8 cellular contexts compared by ENCODE assay signal in genomic region chr3:183825380-183826161, GRCh38. TPM values are rescaled to one million over a fixed set of nuclear protein-coding genes. Genes with fewer than 3 reads are reported as not detected.
A peak's percentile ranks its signal among the peaks of the same experiment; 100 is the strongest.
DNase-seq lines count a peak whose midpoint lies in the region; ATAC-seq, FAIRE-seq and TF ChIP-seq lines count a peak whose summit lies in the region.

Gene MAP6D1, minus strand, starts transcription at chr3:183825577. Its CDS starts 30 bp downstream, at chr3:183825547.

- no peaks in the 10 kb centered on the region for H3K79me2 ChIP-seq in keratinocyte (ENCODE audit: control insufficient read depth, insufficient read depth, low read length)

- FAIRE-seq in keratinocyte (lab: Jason Lieb, UNC) = no peak

- peak; percentile 46 for ATAC-seq in GM21447 (IDR thresholded peaks at IDR 0.05; ENCODE audit: unreplicated experiment)
- ATAC-seq in activated B cell treated with CpG ODN at 0.5 μM for 24 hours (ENCODE audit: low read depth) = peak; percentile 79

- H3K4me3 Mint-ChIP-seq in Calu3 (ENCODE audit: low read depth, unreplicated experiment) = peak within 1 kb of the TSS; percentile 86
- peak within 1 kb of the TSS; percentile 75 for H3K4me3 Mint-ChIP-seq in activated B cell treated with CpG ODN at 0.5 μM for 24 hours

- peak within 1 kb of the TSS; percentile 56 for H3K27ac Mint-ChIP-seq in Calu3 (ENCODE audit: unreplicated experiment)
- H3K27ac Mint-ChIP-seq in activated B cell treated with CpG ODN at 0.5 μM for 24 hours = no peak within 1 kb of the TSS

- no peak within 1 kb of the TSS for H3K27ac ChIP-seq in keratinocyte (ENCODE audit: control insufficient read depth, insufficient read depth, low read length)

- no peaks in the 10 kb centered on the region for H3K27me3 Mint-ChIP-seq in Calu3 (ENCODE audit: unreplicated experiment)
- H3K27me3 Mint-ChIP-seq in activated B cell treated with CpG ODN at 0.5 μM for 24 hours = no peaks in the 10 kb centered on the region

- H3K27me3 ChIP-seq in keratinocyte (ENCODE audit: control insufficient read depth, extremely low read depth, insufficient read depth, low read length) = no peaks in the 10 kb centered on the region

- POLR2A ChIA-PET in activated B cell treated with CpG ODN at 0.5 μM for 24 hours (lab: Charles Lee) = no interaction called here

- H3K9ac ChIP-seq in keratinocyte (ENCODE audit: control insufficient read depth, extremely low read depth, insufficient read depth, low read length) = peak within 1 kb of the TSS; percentile 44

- peak; percentile 44 for TF ChIP-seq CTCF in Calu3 (IDR thresholded peaks at IDR 0.05; ENCODE audit: unreplicated experiment)
- no peak for TF ChIP-seq CTCF in activated B cell treated with CpG ODN at 0.5 μM for 24 hours (IDR thresholded peaks at IDR 0.05)
- TF ChIP-seq CTCF in choroid plexus epithelial cell (conservative IDR thresholded peaks at IDR 0.05; ENCODE audit: low read depth, low read length) = peak; percentile 48
- TF ChIP-seq CTCF in keratinocyte (optimal IDR thresholded peaks at IDR 0.05 in 1 of 3, IDR thresholded peaks at IDR 0.05 in 1 of 3, conservative IDR thresholded peaks at IDR 0.05 in 1 of 3; ENCODE audit: extremely low read depth in 1 of 3, insufficient read depth in 2 of 3, low read length in 3 of 3) = peak in 2 of 3 experiments; percentile 13 to 49

- dilution Hi-C loops in keratinocyte (cut with MboI; ENCODE audit: extremely low pct_ligation_motif_present, low sequenced_read_pairs) = no loop called here

- intact Hi-C loops in Calu3 (cut with micrococcal nuclease; ENCODE audit: unreplicated experiment) = no loop called here
- intact Hi-C loops in activated B cell treated with CpG ODN at 0.5 μM for 24 hours (cut with micrococcal nuclease) = no loop called here

- peaks cover 2 to 12% of the 10 kb centered on the region in 2 experiments for H3K36me3 ChIP-seq in keratinocyte (ENCODE audit: control insufficient read depth in 2 of 2, extremely low read depth in 1 of 2, insufficient read depth in 2 of 2, low read length in 2 of 2)

- peak; percentile 86 for DNase-seq in Calu3
- peak; percentile 80 for DNase-seq in NCI-H146 treated with DMSO at 0.1 percent for 48 hours (lab: John Stamatoyannopoulos, UW; ENCODE audit: unreplicated experiment)
- peak; percentile 57 for DNase-seq in activated B cell treated with CpG ODN at 0.5 μM for 24 hours
- peak; percentile 48 for DNase-seq in choroid plexus epithelial cell (ENCODE audit: low read depth)
- no peak for DNase-seq in keratinocyte (ENCODE audit: low read depth, low spot score)
- peak; percentile 40 for DNase-seq in stimulated activated CD4-positive, alpha-beta T cell treated with anti-CD3 and anti-CD28 coated beads, Interleukin-12 subunit alpha, Interleukin-12 subunit beta, amount 100 ng/mL, for 4 hours
- DNase-seq in NCI-H446 treated with DMSO at 0.1 percent for 48 hours (lab: John Stamatoyannopoulos, UW) = no peak

- CTCF ChIA-PET in Calu3 (lab: Charles Lee) (interaction anchor here (1.0 to 2.1 kb wide), 2 partner anchors 59 to 192 kb away, joined by 3 to 11 read pairs; partner anchors contain the start of genes ABCC5 and PARL), activated B cell treated with CpG ODN at 0.5 μM for 24 hours (lab: Charles Lee) (no interaction called here)

- peak within 1 kb of the TSS; percentile 71 for H2AFZ ChIP-seq in keratinocyte (ENCODE audit: control insufficient read depth, low read length)

- BruUV-seq in Calu3 (replicated peaks; lab: Mats Ljungman, UMichigan) = no TSS peak

- H3K4me1 ChIP-seq in keratinocyte (ENCODE audit: control insufficient read depth, extremely low read depth, insufficient read depth, low read length) = peaks cover 17% of the 10 kb centered on the region

- no peaks in the 10 kb centered on the region for H3K9me1 ChIP-seq in keratinocyte (ENCODE audit: control insufficient read depth, extremely low read depth, insufficient read depth, low read length)

- H4K20me1 ChIP-seq in keratinocyte (ENCODE audit: control insufficient read depth, extremely low read depth, insufficient read depth, low read length) = no peaks in the 10 kb centered on the region

- H3K9me3 Mint-ChIP-seq in Calu3 (ENCODE audit: low read depth, unreplicated experiment) (no peaks in the 10 kb centered on the region), activated B cell treated with CpG ODN at 0.5 μM for 24 hours (no peaks in the 10 kb centered on the region)

- H3K4me3 ChIP-seq in choroid plexus epithelial cell (ENCODE audit: low read depth, low read length) (peak within 1 kb of the TSS; percentile 67), keratinocyte (ENCODE audit: control insufficient read depth in 2 of 3, extremely low read depth in 1 of 3, insufficient read depth in 2 of 3, low read depth in 1 of 3, low read length in 3 of 3) (peak within 1 kb of the TSS; percentile 48 to 64 (median 57))

- H3K4me1 Mint-ChIP-seq in Calu3 (ENCODE audit: low read depth, unreplicated experiment) = peaks cover 11% of the 10 kb centered on the region
- H3K4me1 Mint-ChIP-seq in activated B cell treated with CpG ODN at 0.5 μM for 24 hours = peaks cover 15% of the 10 kb centered on the region

- peak within 1 kb of the TSS; percentile 81 for H3K4me2 ChIP-seq in keratinocyte (ENCODE audit: control insufficient read depth, extremely low read depth, insufficient read depth, low read depth, low read length)

- H3K36me3 Mint-ChIP-seq in Calu3 (ENCODE audit: insufficient read depth, unreplicated experiment) (peaks cover 31% of the 10 kb centered on the region), activated B cell treated with CpG ODN at 0.5 μM for 24 hours (ENCODE audit: low read depth) (peaks cover 24% of the 10 kb centered on the region)

- H3K9me3 ChIP-seq in keratinocyte (ENCODE audit: control insufficient read depth, low read depth, low read length) = no peaks in the 10 kb centered on the region

RNA-seq across cellular contexts. Expression of gene MAP6D1, which starts in this region (rescaled TPM):
- total RNA-seq in Calu3 (2022) = 5.4 and 6.5 TPM in 2 replicates
- 0.78 and 1.9 TPM in 2 replicates for total RNA-seq in activated B cell treated with CpG ODN at 0.5 μM for 24 hours
- polyA plus RNA-seq in keratinocyte = 1.2 to 1.4 TPM (median 1.4 TPM) in 3 replicates
- not detected for polyA plus RNA-seq in keratinocyte (2011; ENCODE audit: low read depth)
- polyA plus RNA-seq in keratinocyte (2011; cell fraction: cytosol; rRNA removed) = 1.0 and 2.4 TPM in 2 replicates
- 1.7 and 1.9 TPM in 2 replicates for polyA plus RNA-seq in keratinocyte (2011; cell fraction: nucleus; rRNA removed)
- polyA plus RNA-seq in keratinocyte (2012; ENCODE audit: low replicate concordance) = 1.1 and 2.0 TPM in 2 replicates
- polyA minus RNA-seq in keratinocyte = not detected in 3 replicates
- polyA minus RNA-seq in keratinocyte (2011; cell fraction: cytosol; rRNA and poly(A)+ RNA removed) = not detected
- polyA minus RNA-seq in keratinocyte (2011; cell fraction: nucleus; rRNA and poly(A)+ RNA removed) = not detected in 2 replicates

Comparison
In these comparisons a context has a peak if more than half of its experiments do, and no peak if none do; other contexts are left out.
1. DNase-seq: peak in Calu3 (single experiment), NCI-H146 treated with DMSO at 0.1 percent for 48 hours (single experiment), activated B cell treated with CpG ODN at 0.5 μM for 24 hours (single experiment), choroid plexus epithelial cell (single experiment) and stimulated activated CD4-positive, alpha-beta T cell treated with anti-CD3 and anti-CD28 coated beads, Interleukin-12 subunit alpha, Interleukin-12 subunit beta, amount 100 ng/mL, for 4 hours (single experiment); none in keratinocyte (single experiment) and NCI-H446 treated with DMSO at 0.1 percent for 48 hours (single experiment).